Comparison of ENCODE assay signal across 11 cellular contexts in the genomic region with DNA sequence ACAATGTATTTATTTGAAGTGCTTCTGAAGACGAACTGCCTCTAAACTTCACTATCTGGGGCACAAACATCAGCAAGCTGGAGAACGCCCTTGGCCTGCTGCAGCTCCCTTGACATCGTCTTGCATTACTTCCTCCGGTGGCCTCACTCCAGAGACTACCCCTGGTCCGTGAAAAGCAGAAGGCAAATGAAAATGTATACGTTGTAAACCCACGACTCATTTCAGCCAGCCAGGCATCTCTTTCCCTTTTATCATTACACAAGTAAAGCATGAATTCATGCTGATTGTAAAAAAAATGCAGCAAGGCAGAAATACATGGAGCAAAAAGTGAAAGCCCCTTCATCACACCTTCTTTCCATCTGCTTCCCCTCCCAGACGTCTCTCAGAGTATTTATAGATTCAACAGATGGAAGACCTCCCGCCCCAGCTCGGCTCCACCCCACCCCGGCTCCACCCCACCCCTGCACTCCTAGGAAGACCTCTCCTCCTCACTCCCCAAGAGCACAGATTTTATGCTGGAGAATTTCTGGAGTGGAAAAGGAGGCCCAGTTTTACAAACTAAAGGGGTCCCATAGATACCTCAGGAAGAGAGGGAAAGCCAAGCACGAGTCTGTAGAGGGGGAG. TPM values are rescaled to one million over a fixed set of nuclear protein-coding genes. Genes with fewer than 3 reads are reported as not detected.
A peak's percentile ranks its signal among the peaks of the same experiment; 100 is the strongest.
DNase-seq lines count a peak whose midpoint lies in the region; ATAC-seq and TF ChIP-seq lines count a peak whose summit lies in the region.
"Had no signal": no experiment of that assay in that cellular context is flagged by ENCODE, and none has a peak within 500 bp of the region (broad histone marks: within the 10 kb centered on the region; RNA-seq: fewer than 3 reads in every experiment).

No MANE protein-coding gene starts in this region.

- intact Hi-C loops in CD14-positive monocyte (cut with micrococcal nuclease), result no loop called here

- H3K4me3 Mint-ChIP-seq in CD14-positive monocyte, result peak overlapping the region; percentile 62 to 88
- no peak overlapping the region for H3K4me3 Mint-ChIP-seq in activated CD4-positive, alpha-beta T cell treated with anti-CD3 and anti-CD28 coated beads, Interleukin-2, amount 10 ng/mL, durations not matched to agents 7 days and 5 days
- H3K4me3 Mint-ChIP-seq in T-cell, result peak overlapping the region in 1 of 3 donors; percentile 31

- H3K36me3 ChIP-seq in GM23248 (ENCODE audit: low read depth), result no peaks in the 10 kb centered on the region
- no peaks in the 10 kb centered on the region for H3K36me3 ChIP-seq in mesodermal cell (ENCODE audit: control insufficient read depth, insufficient read depth, low read length)

- no peak overlapping the region for H3K9ac ChIP-seq in GM23248

- no peaks in the 10 kb centered on the region for H3K9me3 ChIP-seq in GM23248 (ENCODE audit: low read depth)
- H3K9me3 ChIP-seq in mesodermal cell (ENCODE audit: control insufficient read depth, low read length), result no peaks in the 10 kb centered on the region

- no peak overlapping the region for H3K4me2 ChIP-seq in GM23248 (ENCODE audit: unreplicated experiment)

- H3K27me3 Mint-ChIP-seq in CD14-positive monocyte (ENCODE audit: low read depth in 3 of 3) (peaks cover 0 to 4% (median 0%) of the 10 kb centered on the region in 3 donors), T-cell (peaks cover 13 to 14% of the 10 kb centered on the region in 2 donors)
- H3K27me3 Mint-ChIP-seq in activated CD4-positive, alpha-beta T cell treated with anti-CD3 and anti-CD28 coated beads, Interleukin-2, amount 10 ng/mL, durations not matched to agents 7 days and 5 days, result no peaks in the 10 kb centered on the region

- H3K27ac Mint-ChIP-seq in CD14-positive monocyte, result peak overlapping the region in 6 of 7 donors; percentile 6 to 78 (median 44)
- no peak overlapping the region for H3K27ac Mint-ChIP-seq in activated CD4-positive, alpha-beta T cell treated with anti-CD3 and anti-CD28 coated beads, Interleukin-2, amount 10 ng/mL, durations not matched to agents 7 days and 5 days
- H3K27ac Mint-ChIP-seq in T-cell, result no peak overlapping the region

- POLR2A ChIA-PET in activated CD4-positive, alpha-beta T cell treated with anti-CD3 and anti-CD28 coated beads, Interleukin-2, amount 10 ng/mL, durations not matched to agents 7 days and 5 days (lab: Charles Lee), result no interaction called here
- POLR2A ChIA-PET in T-cell (lab: Charles Lee), result no interaction called here

- no peak overlapping the region for H3K27ac ChIP-seq in GM23248
- peak overlapping the region; percentile 81 for H3K27ac ChIP-seq in mesodermal cell (ENCODE audit: low read depth, low read length, severe bottlenecking)
- H3K27ac ChIP-seq: C4-2B had no signal

- H3K27me3 ChIP-seq in GM23248 (replicated peaks; ENCODE audit: insufficient read depth), result no peaks in the 10 kb centered on the region

- H3K4me1 ChIP-seq in GM23248 (ENCODE audit: insufficient read depth) (peaks cover 20% of the 10 kb centered on the region), mesodermal cell (ENCODE audit: control insufficient read depth, insufficient read depth, low read length, poor library complexity, severe bottlenecking) (peaks cover 16% of the 10 kb centered on the region)

- peak overlapping the region; percentile 53; the same call in 1 of the 2 replicates for H2AFZ ChIP-seq in GM23248

- H3K36me3 Mint-ChIP-seq in CD14-positive monocyte (no peaks in the 10 kb centered on the region), T-cell (no peaks in the 10 kb centered on the region)
- H3K36me3 Mint-ChIP-seq in activated CD4-positive, alpha-beta T cell treated with anti-CD3 and anti-CD28 coated beads, Interleukin-2, amount 10 ng/mL, durations not matched to agents 7 days and 5 days (ENCODE audit: low read depth), result no peaks in the 10 kb centered on the region

- H3K9me3 Mint-ChIP-seq in CD14-positive monocyte (peaks cover 0 to 20% (median 6%) of the 10 kb centered on the region in 7 donors), T-cell (no peaks in the 10 kb centered on the region)
- no peaks in the 10 kb centered on the region for H3K9me3 Mint-ChIP-seq in activated CD4-positive, alpha-beta T cell treated with anti-CD3 and anti-CD28 coated beads, Interleukin-2, amount 10 ng/mL, durations not matched to agents 7 days and 5 days

- TF ChIP-seq CTCF in CD14-positive monocyte (IDR thresholded peaks at IDR 0.05), result no peak

- no peaks in the 10 kb centered on the region for H4K20me1 ChIP-seq in GM23248 (ENCODE audit: insufficient read depth)

- CTCF ChIA-PET in activated CD4-positive, alpha-beta T cell treated with anti-CD3 and anti-CD28 coated beads, Interleukin-2, amount 10 ng/mL, durations not matched to agents 7 days and 5 days (lab: Charles Lee), result no interaction called here
- CTCF ChIA-PET in T-cell (lab: Charles Lee), result no interaction called here

- H3F3A ChIP-seq in GM23248 (ENCODE audit: insufficient read depth), result peaks cover 21% of the 10 kb centered on the region; the same call in 1 of the 2 replicates

- H3K4me1 Mint-ChIP-seq in CD14-positive monocyte (peaks cover 14% of the 10 kb centered on the region), T-cell (peaks cover 4 to 7% (median 6%) of the 10 kb centered on the region in 3 donors)
- peaks cover 6% of the 10 kb centered on the region for H3K4me1 Mint-ChIP-seq in activated CD4-positive, alpha-beta T cell treated with anti-CD3 and anti-CD28 coated beads, Interleukin-2, amount 10 ng/mL, durations not matched to agents 7 days and 5 days

- 17 to 19% methylated on average over 10 to 12 of the region's 12 CpGs for WGBS in GM23248 (ENCODE audit: low coverage in 1 of 2, low lambda C conversion rate in 2 of 2, missing lambda C conversion rate in 2 of 2), 2 experiments
- WGBS in mesodermal cell (ENCODE audit: insufficient coverage in 2 of 2), 2 experiments, result 68 to 90% methylated on average over 4 to 5 of the region's 12 CpGs

- no peak overlapping the region for H3K4me3 ChIP-seq in GM23248
- H3K4me3 ChIP-seq in mesodermal cell (ENCODE audit: extremely low read depth, insufficient read depth, low read length, poor library complexity, severe bottlenecking), result no peak overlapping the region

- H3K79me2 ChIP-seq in GM23248 (ENCODE audit: insufficient read depth), result no peaks in the 10 kb centered on the region

- no peak for DNase-seq in CD14-positive monocyte (ENCODE audit: low spot score)
- no peak for DNase-seq in GM23248
- peak; percentile 52 for DNase-seq in SK-N-DZ (ENCODE audit: low spot score)
- no peak for DNase-seq in NCI-H1417 treated with DMSO at 0.1 percent for 48 hours (lab: John Stamatoyannopoulos, UW)
- DNase-seq in NCI-H1092 (lab: John Stamatoyannopoulos, UW), result no peak
- no peak for DNase-seq in activated CD4-positive, alpha-beta T cell treated with anti-CD3 and anti-CD28 coated beads, Interleukin-2, amount 10 ng/mL, durations not matched to agents 7 days and 5 days
- no peak for DNase-seq in T-cell
- DNase-seq: NCI-H1048, T1000 had no signal

- ATAC-seq in T-cell (replicated peaks in 1 of 4), result no peak

- H3K9me2 ChIP-seq in GM23248 (ENCODE audit: insufficient read depth), result no peaks in the 10 kb centered on the region

- in situ Hi-C loops in GM23248 (cut with MboI), result no loop called here

RNA-seq across cellular contexts. Expression of a gene that starts 41.6 kb away (rescaled TPM):
- polyA plus RNA-seq in CD14-positive monocyte, result 10 to 100 TPM; 32.8 to 36.0 TPM
- 83.9 and 90.4 TPM in 2 replicates for total RNA-seq in GM23248 (2014; rRNA removed; shearing (Covaris generic))
- 44.7 and 49.9 TPM in 2 replicates for polyA plus RNA-seq in GM23248 (2016; fragmentation: Nextera tagmentation; extraction: Ambion mirVana)
- polyA plus RNA-seq in SK-N-DZ (2014; cell fraction: cytosol; rRNA removed), result 48.1 and 52.9 TPM in 2 replicates
- polyA plus RNA-seq in SK-N-DZ (2014; cell fraction: nucleus; rRNA removed), result 31.8 and 32.5 TPM in 2 replicates
- 63.0 TPM for polyA plus RNA-seq in mesodermal cell (2013, experiment 1 of 2)
- polyA plus RNA-seq in mesodermal cell (2013, experiment 2 of 2), result 65.1 TPM
- total RNA-seq in activated CD4-positive, alpha-beta T cell treated with anti-CD3 and anti-CD28 coated beads, Interleukin-2, amount 10 ng/mL, durations not matched to agents 7 days and 5 days, result 10 to 100 TPM; 47.3 to 48.4 TPM
- 10 to 100 TPM; 21.6 to 42.7 (median 41.5) TPM for total RNA-seq in T-cell

Comparison
In these comparisons a context has a peak if more than half of its experiments do, and no peak if none do; other contexts are left out.
1. H3K27ac Mint-ChIP-seq: peak in CD14-positive monocyte (6 of 7); none in activated CD4-positive, alpha-beta T cell treated with anti-CD3 and anti-CD28 coated beads, Interleukin-2, amount 10 ng/mL, durations not matched to agents 7 days and 5 days (single experiment) and T-cell (0 of 2).